ENCODE assay signal across 9 cellular contexts in genomic region chr5:152560508-152561137, GRCh38.
DNase-seq lines count a peak whose midpoint lies in the region; ATAC-seq, FAIRE-seq and TF ChIP-seq lines count a peak whose summit lies in the region.
"Had no signal": no experiment of that assay in that cellular context is flagged by ENCODE, and none has a peak within 500 bp of the region (broad histone marks: within the 10 kb centered on the region; RNA-seq: fewer than 3 reads in every experiment).

No MANE protein-coding gene starts in this region.

- TF ChIP-seq POLR2A in K562 (conservative IDR thresholded peaks at IDR 0.05), result no peak

- H3K9ac ChIP-seq in K562 (ENCODE audit: insufficient read depth in 1 of 2, low read depth in 2 of 2, low read length in 2 of 2), result no peak overlapping the region

- H3K36me3 ChIP-seq in K562 (ENCODE audit: control insufficient read depth, insufficient read depth, low read length), result no peaks in the 10 kb centered on the region
- H3K36me3 ChIP-seq in iPS DF 6.9 (ENCODE audit: control insufficient read depth, insufficient read depth, low read length), result no peaks in the 10 kb centered on the region

- in situ Hi-C loops in K562 (cut with MboI), result no loop called here

- no peaks in the 10 kb centered on the region for H4K20me1 ChIP-seq in K562 (replicated peaks; ENCODE audit: control insufficient read depth, insufficient read depth, low read length)

- H3K79me2 ChIP-seq in K562 (ENCODE audit: control insufficient read depth, insufficient read depth, low read length), result no peaks in the 10 kb centered on the region

- CTCF ChIA-PET in K562 (lab: Yijun Ruan, JAX; ENCODE audit: low intra/inter-chr PET ratio), result no interaction called here

- peak; percentile 86 for ATAC-seq in GM18867 (IDR thresholded peaks at IDR 0.05; ENCODE audit: unreplicated experiment)
- peak; percentile 79 for ATAC-seq in HG03196 (IDR thresholded peaks at IDR 0.05; ENCODE audit: unreplicated experiment)
- peak; percentile 55; the same call in 1 of the 3 replicates for ATAC-seq in K562
- ATAC-seq in stimulated activated memory B cell treated with anti-CD40 and anti-IgM and Interleukin-4, amounts not matched to agents 10 μg/mL and 1 μg/mL and 100 μg/mL, for 72 hours, result no peak
- ATAC-seq: naive thymus-derived CD4-positive, alpha-beta T cell had no signal

- POLR2A ChIA-PET in K562 (lab: Yijun Ruan, JAX), result no interaction called here

- H3K4me2 ChIP-seq in K562 (ENCODE audit: insufficient read depth, low read length), result no peak overlapping the region

- TF ChIP-seq RAD21 in K562 (CRISPR knock-in tag; conservative IDR thresholded peaks at IDR 0.05 in 1 of 2, IDR thresholded peaks at IDR 0.05 in 1 of 2), result peak; percentile 44 to 59

- intact Hi-C loops in CD14-positive monocyte (cut with micrococcal nuclease) (no loop called here), K562 (cut with micrococcal nuclease) (loop anchor here (1.0 kb wide), 1 partner anchor 1405 kb away; no protein-coding TSS in a partner anchor)

- FAIRE-seq in K562 (lab: Jason Lieb, UNC), result no peak

- no peaks in the 10 kb centered on the region for H3K9me3 Mint-ChIP-seq in CD14-positive monocyte
- H3K9me3 Mint-ChIP-seq in stimulated activated memory B cell treated with anti-CD40 and anti-IgM and Interleukin-4, amounts not matched to agents 10 μg/mL and 1 μg/mL and 100 μg/mL, for 72 hours, result no peaks in the 10 kb centered on the region

- no peaks in the 10 kb centered on the region for H3K27me3 ChIP-seq in K562 (ENCODE audit: control insufficient read depth in 2 of 2, insufficient read depth in 2 of 2, low read length in 2 of 2)
- no peaks in the 10 kb centered on the region for H3K27me3 ChIP-seq in iPS DF 6.9 (ENCODE audit: control insufficient read depth, insufficient read depth, low read length)

- H2AFZ ChIP-seq in K562 (ENCODE audit: low read depth, low read length), result no peak overlapping the region

- no peaks in the 10 kb centered on the region for H3K9me1 ChIP-seq in K562 (ENCODE audit: control insufficient read depth, insufficient read depth, low read length)

- TF ChIP-seq EP300 in K562 (IDR thresholded peaks at IDR 0.05; ENCODE audit: low read length), result no peak

- no peak overlapping the region for H3K27ac ChIP-seq in K562 (ENCODE audit: extremely low read depth, low read depth, low read length)
- no peak overlapping the region for H3K27ac ChIP-seq in iPS DF 6.9 (ENCODE audit: low read length)

- peak; percentile 49 for TF ChIP-seq CTCF in CD14-positive monocyte (IDR thresholded peaks at IDR 0.05)
- peak; percentile 33 to 63 (median 52) for TF ChIP-seq CTCF in K562 (IDR thresholded peaks at IDR 0.05 in 2 of 3, conservative IDR thresholded peaks at IDR 0.05 in 1 of 3; ENCODE audit: insufficient read depth in 2 of 3, low read depth in 1 of 3, low read length in 3 of 3)

- H3K4me1 ChIP-seq in K562 (replicated peaks in 1 of 2; ENCODE audit: control insufficient read depth in 2 of 2, insufficient read depth in 2 of 2, low read length in 2 of 2) (no peaks in the 10 kb centered on the region), iPS DF 6.9 (ENCODE audit: control insufficient read depth, insufficient read depth, low read length) (no peaks in the 10 kb centered on the region)

- DNase-seq in CD14-positive monocyte (ENCODE audit: low spot score) (no peak), NCI-H748 treated with DMSO at 0.1 percent for 48 hours (lab: John Stamatoyannopoulos, UW) (peak; percentile 24), K562 (ENCODE audit: extremely low read depth in 1 of 4, low spot score in 3 of 4) (peak; percentile 14 to 49 (median 22)), iPS DF 6.9 (ENCODE audit: low read depth, low spot score) (peak; percentile 48)
- DNase-seq in stimulated activated CD4-positive, alpha-beta T cell treated with anti-CD3 and anti-CD28 coated beads, Interleukin-12 subunit alpha, Interleukin-12 subunit beta, amount 100 ng/mL, for 4 hours, result peak; percentile 17

- H3K4me3 Mint-ChIP-seq in CD14-positive monocyte, result no peak overlapping the region
- no peak overlapping the region for H3K4me3 Mint-ChIP-seq in stimulated activated memory B cell treated with anti-CD40 and anti-IgM and Interleukin-4, amounts not matched to agents 10 μg/mL and 1 μg/mL and 100 μg/mL, for 72 hours
- H3K4me3 Mint-ChIP-seq: naive thymus-derived CD4-positive, alpha-beta T cell had no signal

- no peak overlapping the region for H3K27ac Mint-ChIP-seq in CD14-positive monocyte
- H3K27ac Mint-ChIP-seq in stimulated activated memory B cell treated with anti-CD40 and anti-IgM and Interleukin-4, amounts not matched to agents 10 μg/mL and 1 μg/mL and 100 μg/mL, for 72 hours, result no peak overlapping the region
- H3K27ac Mint-ChIP-seq: naive thymus-derived CD4-positive, alpha-beta T cell had no signal

- no TSS peak for BruUV-seq in K562 (replicated peaks; lab: Mats Ljungman, UMichigan)

- H3K36me3 Mint-ChIP-seq in CD14-positive monocyte, result no peaks in the 10 kb centered on the region
- H3K36me3 Mint-ChIP-seq in stimulated activated memory B cell treated with anti-CD40 and anti-IgM and Interleukin-4, amounts not matched to agents 10 μg/mL and 1 μg/mL and 100 μg/mL, for 72 hours, result no peaks in the 10 kb centered on the region
- H3K36me3 Mint-ChIP-seq: naive thymus-derived CD4-positive, alpha-beta T cell had no signal

- WGBS in K562 (ENCODE audit: insufficient coverage, low coverage, missing lambda C conversion rate), result 0% methylated on average over 6 of the region's 6 CpGs
- no CpG with 5 or more reads among the region's 6 CpGs for WGBS in iPS DF 6.9 (ENCODE audit: insufficient coverage, insufficient read length)

- H3K9me3 ChIP-seq in K562 (replicated peaks; ENCODE audit: control insufficient read depth, insufficient read depth, low read depth, low read length) (no peaks in the 10 kb centered on the region), iPS DF 6.9 (ENCODE audit: control insufficient read depth, insufficient read depth, low read length) (no peaks in the 10 kb centered on the region)

- H3K27me3 Mint-ChIP-seq in CD14-positive monocyte (ENCODE audit: low read depth in 3 of 3), result peaks cover 0 to 2% (median 1%) of the 10 kb centered on the region in 3 donors
- H3K27me3 Mint-ChIP-seq in stimulated activated memory B cell treated with anti-CD40 and anti-IgM and Interleukin-4, amounts not matched to agents 10 μg/mL and 1 μg/mL and 100 μg/mL, for 72 hours, result no peaks in the 10 kb centered on the region

- H3K4me1 Mint-ChIP-seq in CD14-positive monocyte, result no peaks in the 10 kb centered on the region
- H3K4me1 Mint-ChIP-seq in stimulated activated memory B cell treated with anti-CD40 and anti-IgM and Interleukin-4, amounts not matched to agents 10 μg/mL and 1 μg/mL and 100 μg/mL, for 72 hours, result no peaks in the 10 kb centered on the region
- H3K4me1 Mint-ChIP-seq: naive thymus-derived CD4-positive, alpha-beta T cell had no signal

- H3K4me3 ChIP-seq in K562 (no peak overlapping the region), iPS DF 6.9 (ENCODE audit: low read length) (no peak overlapping the region)

TF ChIP-seq in K562, 482 proteins besides CTCF, POLR2A, EP300 and RAD21:
- TF ChIP-seq KAT2B (IDR thresholded peaks at IDR 0.05; ENCODE audit: low read depth, low read length) (no peak), SMC3 (conservative IDR thresholded peaks at IDR 0.05; ENCODE audit: insufficient read depth, low read depth, low read length) (0 out of 2 replicates have a peak, but pooled peaks have one; percentile 34)
